Comparison of ENCODE assay signal across 15 cellular contexts in the genomic region with DNA sequence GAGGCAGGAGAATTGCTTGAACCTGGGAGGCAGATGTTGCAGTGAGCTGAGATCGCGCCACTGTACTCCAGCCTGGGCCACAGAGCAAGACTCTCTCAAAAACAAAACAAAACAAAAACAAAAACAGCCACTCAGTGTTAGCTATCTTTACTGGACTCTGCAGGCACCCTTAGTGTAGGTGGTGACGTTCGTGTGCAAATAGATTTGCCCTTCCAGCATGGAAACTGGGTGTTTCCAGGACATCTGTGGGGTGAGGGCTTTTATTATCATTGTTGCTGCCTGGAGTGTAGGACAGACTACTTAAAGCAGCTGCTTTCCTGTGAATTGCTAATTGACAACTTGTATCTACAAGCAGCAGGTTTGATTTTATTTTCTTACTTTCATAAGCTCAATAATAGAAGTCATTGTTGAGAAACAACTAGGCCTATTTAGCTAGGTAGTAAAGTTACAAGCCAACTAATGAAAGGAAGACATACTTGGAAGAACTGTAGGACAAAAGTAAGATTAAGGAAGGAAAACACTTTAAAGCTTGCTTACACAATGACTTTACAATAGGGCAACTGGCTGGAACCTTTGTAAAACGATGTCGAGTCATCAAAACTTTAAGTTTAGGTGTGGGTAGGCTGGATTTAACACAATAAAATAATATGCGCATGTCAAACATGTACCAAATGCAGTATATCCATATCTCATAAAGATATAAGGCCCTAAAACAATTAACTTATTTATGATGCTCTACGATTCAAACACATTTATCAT.
"Had no signal": no experiment of that assay in that cellular context is flagged by ENCODE, and none has a peak within 500 bp of the region (broad histone marks: within the 10 kb centered on the region; RNA-seq: fewer than 3 reads in every experiment).

No MANE protein-coding gene starts in this region.

- H3K27ac ChIP-seq: gastroesophageal sphincter, pancreas, uterus had no signal

- H3K36me3 Mint-ChIP-seq: memory B cell had no signal

- DNase-seq: activated CD4-positive, alpha-beta T cell treated with anti-CD3 and anti-CD28 coated beads, Interleukin-2, amount 10 ng/mL, durations not matched to agents 7 days and 5 days; activated naive CD4-positive, alpha-beta T cell; activated naive CD8-positive, alpha-beta T cell treated with anti-CD3 and anti-CD28 coated beads, Interleukin-2, amount 50 U/mL, for 24 hours; aorta; left ventricle myocardium superior; pancreas; stimulated activated CD4-positive, alpha-beta T cell treated with anti-CD3 and anti-CD28 coated beads, Interleukin-12 subunit alpha, Interleukin-12 subunit beta, amount 100 ng/mL, for 4 hours; stimulated activated CD4-positive, alpha-beta T cell treated with anti-CD3 and anti-CD28 coated beads, Interleukin-2, amount 100 ng/mL, for 24 hours; uterus had no signal

- H3K27me3 ChIP-seq: gastroesophageal sphincter, pancreas, uterus had no signal

- H3K4me1 Mint-ChIP-seq: activated CD4-positive, alpha-beta T cell treated with anti-CD3 and anti-CD28 coated beads, Interleukin-2, amount 10 ng/mL, durations not matched to agents 7 days and 5 days; activated naive CD8-positive, alpha-beta T cell treated with anti-CD3 and anti-CD28 coated beads, Interleukin-2, amount 50 U/mL, for 24 hours; memory B cell had no signal

- FAIRE-seq: keratinocyte, pancreas had no signal

- H3K27me3 Mint-ChIP-seq: activated CD4-positive, alpha-beta T cell treated with anti-CD3 and anti-CD28 coated beads, Interleukin-2, amount 10 ng/mL, durations not matched to agents 7 days and 5 days; dendritic cell treated with granulocyte-macrophage colony-stimulating factor and Interleukin-4, amounts not matched to agents 40 ng/mL and 50 ng/mL, for 4 days; memory B cell had no signal

- ATAC-seq: activated naive CD8-positive, alpha-beta T cell treated with anti-CD3 and anti-CD28 coated beads, Interleukin-2, amount 50 U/mL, for 24 hours; gastroesophageal sphincter; left ventricle myocardium superior; pancreas had no signal

- H3K9me3 ChIP-seq: gastroesophageal sphincter, pancreas, uterus had no signal

- H3K36me3 ChIP-seq: gastroesophageal sphincter, pancreas, uterus had no signal

- H3K27ac Mint-ChIP-seq: activated CD4-positive, alpha-beta T cell treated with anti-CD3 and anti-CD28 coated beads, Interleukin-2, amount 10 ng/mL, durations not matched to agents 7 days and 5 days; activated naive CD8-positive, alpha-beta T cell treated with anti-CD3 and anti-CD28 coated beads, Interleukin-2, amount 50 U/mL, for 24 hours; activated T-helper 1 cell treated with anti-CD3 and anti-CD28 coated beads, Interleukin-12 subunit alpha, Interleukin-12 subunit beta, Interleukin-2, Interleukin-4 antibody, amounts not matched to agents 30 ng/mL and 10 ng/mL and 1 ng/mL, durations not matched to agents 14 hours and 24 hours and 36 hours; dendritic cell treated with granulocyte-macrophage colony-stimulating factor and Interleukin-4, amounts not matched to agents 40 ng/mL and 50 ng/mL, for 4 days; memory B cell had no signal

- H3K4me1 ChIP-seq: gastroesophageal sphincter, pancreas, uterus had no signal

- H3K4me3 Mint-ChIP-seq: activated CD4-positive, alpha-beta T cell treated with anti-CD3 and anti-CD28 coated beads, Interleukin-2, amount 10 ng/mL, durations not matched to agents 7 days and 5 days; activated naive CD8-positive, alpha-beta T cell treated with anti-CD3 and anti-CD28 coated beads, Interleukin-2, amount 50 U/mL, for 24 hours; activated T-helper 1 cell treated with anti-CD3 and anti-CD28 coated beads, Interleukin-12 subunit alpha, Interleukin-12 subunit beta, Interleukin-2, Interleukin-4 antibody, amounts not matched to agents 30 ng/mL and 10 ng/mL and 1 ng/mL, durations not matched to agents 14 hours and 24 hours and 36 hours; dendritic cell treated with granulocyte-macrophage colony-stimulating factor and Interleukin-4, amounts not matched to agents 40 ng/mL and 50 ng/mL, for 4 days; memory B cell; neural crest cell had no signal

- H3K4me3 ChIP-seq: gastroesophageal sphincter, pancreas, uterus had no signal

- H3K9me3 Mint-ChIP-seq: activated CD4-positive, alpha-beta T cell treated with anti-CD3 and anti-CD28 coated beads, Interleukin-2, amount 10 ng/mL, durations not matched to agents 7 days and 5 days; activated naive CD8-positive, alpha-beta T cell treated with anti-CD3 and anti-CD28 coated beads, Interleukin-2, amount 50 U/mL, for 24 hours; activated T-helper 1 cell treated with anti-CD3 and anti-CD28 coated beads, Interleukin-12 subunit alpha, Interleukin-12 subunit beta, Interleukin-2, Interleukin-4 antibody, amounts not matched to agents 30 ng/mL and 10 ng/mL and 1 ng/mL, durations not matched to agents 14 hours and 24 hours and 36 hours; dendritic cell treated with granulocyte-macrophage colony-stimulating factor and Interleukin-4, amounts not matched to agents 40 ng/mL and 50 ng/mL, for 4 days; memory B cell; neural crest cell had no signal
